In genomic region chr2:9656270-9656766, GRCh38 we compare ENCODE assay signal across 9 cellular contexts. TPM values are rescaled to one million over a fixed set of nuclear protein-coding genes. Genes with fewer than 3 reads are reported as not detected.
DNase-seq lines count a peak whose midpoint lies in the region; ATAC-seq and TF ChIP-seq lines count a peak whose summit lies in the region.
"Had no signal": no experiment of that assay in that cellular context is flagged by ENCODE, and none has a peak within 500 bp of the region (broad histone marks: within the 10 kb centered on the region; RNA-seq: fewer than 3 reads in every experiment).

No MANE protein-coding gene starts in this region.

- peak; percentile 80 for ATAC-seq in GM19463 (IDR thresholded peaks at IDR 0.05; ENCODE audit: unreplicated experiment)
- peak; percentile 86 for ATAC-seq in HG03469 (IDR thresholded peaks at IDR 0.05; ENCODE audit: unreplicated experiment)

- H3K4me3 ChIP-seq in AG09309 (ENCODE audit: control insufficient read depth, low read depth, low read length) = no peak overlapping the region
- H3K4me3 ChIP-seq: lung had no signal

- peak; percentile 84 for DNase-seq in AG09309 (ENCODE audit: low read depth)
- peak; percentile 52 to 54 for DNase-seq in activated CD4-positive, alpha-beta T cell treated with anti-CD3 and anti-CD28 coated beads for 4 hours
- DNase-seq in epidermal melanocyte (ENCODE audit: insufficient read length, low spot score) = peak; percentile 63
- DNase-seq in stimulated activated CD4-positive, alpha-beta T cell treated with anti-CD3 and anti-CD28 coated beads, TNF-alpha, amount 100 ng/mL, for 48 hours (ENCODE audit: low read depth in 3 of 3) = peak; percentile 43 to 71 (median 61)
- DNase-seq in NCI-H2029 (lab: John Stamatoyannopoulos, UW) = no peak
- no peak for DNase-seq in G401 (ENCODE audit: low spot score)

- no peak for TF ChIP-seq CTCF in AG09309 (IDR thresholded peaks at IDR 0.05; ENCODE audit: control insufficient read depth, insufficient read depth, low read depth, low read length, missing control alignments)

- in situ Hi-C loops in G401 (cut with HindIII; ENCODE audit: low sequenced_read_pairs) = no loop called here

RNA-seq across cellular contexts. Expression of gene YWHAQ, which starts 25.5 kb away (rescaled TPM):
- total RNA-seq in G401 (2014; rRNA removed; shearing (Covaris generic)) = 426 and 560 TPM in 2 replicates

Comparison
In these comparisons a context has a peak if more than half of its experiments do, and no peak if none do; other contexts are left out.
1. DNase-seq: peak in AG09309 (single experiment), activated CD4-positive, alpha-beta T cell treated with anti-CD3 and anti-CD28 coated beads for 4 hours (2 of 2), epidermal melanocyte (single experiment) and stimulated activated CD4-positive, alpha-beta T cell treated with anti-CD3 and anti-CD28 coated beads, TNF-alpha, amount 100 ng/mL, for 48 hours (3 of 3); none in NCI-H2029 (single experiment) and G401 (single experiment).